Comparison of ENCODE assay signal across 8 cellular contexts in genomic region chr18:69308620-69309019, GRCh38.
"Had no signal": no experiment of that assay in that cellular context is flagged by ENCODE, and none has a peak within 500 bp of the region (broad histone marks: within the 10 kb centered on the region; RNA-seq: fewer than 3 reads in every experiment).

No MANE protein-coding gene starts in this region.

- H3K36me3 ChIP-seq: HAP-1 had no signal

- ATAC-seq: GM23338, HCT116 had no signal

- FAIRE-seq: HTR-8/SVneo had no signal

- H2AFZ ChIP-seq: GM23338 had no signal

- H3K4me3 ChIP-seq: GM23338, HAP-1 had no signal

- H3K4me1 ChIP-seq: HAP-1 had no signal

- H3K4me2 ChIP-seq: GM23338 had no signal

- H3K9me3 ChIP-seq: HAP-1 had no signal

- DNase-seq: H7, HFFc6, Kasumi-1, KBM-7 had no signal
